In the genomic region with DNA sequence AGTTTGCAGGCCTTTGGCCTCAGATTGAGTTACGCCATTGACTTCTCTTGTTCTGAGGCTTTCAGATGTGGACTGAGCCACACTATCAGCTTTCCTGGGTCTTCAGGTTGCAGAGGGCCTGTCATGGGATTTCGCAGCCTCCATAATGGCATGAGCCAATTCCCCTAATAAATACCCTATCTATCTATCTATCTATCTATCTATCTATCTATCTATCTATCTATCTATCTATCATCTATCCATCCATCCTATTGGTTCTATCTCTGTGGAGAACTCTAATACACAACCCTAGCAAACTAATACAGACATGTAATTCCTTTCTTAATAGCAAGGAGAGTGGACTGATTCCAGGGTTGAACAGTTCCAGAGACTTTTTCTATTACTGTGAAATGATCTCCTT, we compare ENCODE assay signal across 27 cellular contexts.
"Had no signal": no experiment of that assay in that cellular context is flagged by ENCODE, and none has a peak within 500 bp of the region (broad histone marks: within the 10 kb centered on the region; RNA-seq: fewer than 3 reads in every experiment).

No MANE protein-coding gene starts in this region.

- H2AFZ ChIP-seq: neural progenitor cell, parathyroid adenoma had no signal

- H3K9me3 ChIP-seq: ovary, psoas muscle, right lobe of liver, sigmoid colon, stomach, thoracic aorta, thyroid gland, tibial nerve, upper lobe of left lung, vagina had no signal

- H3K9me3 Mint-ChIP-seq: natural killer cell treated with Interleukin-12 subunit alpha and Interleukin-12 subunit beta and Interleukin-15 and Interleukin-18, amount 100 ng/mL, for 72 hours; neural progenitor cell; stimulated activated effector memory CD8-positive, alpha-beta T cell treated with anti-CD3 and anti-CD28 coated beads, Interleukin-12 subunit alpha, Interleukin-12 subunit beta, amount 100 ng/mL, for 72 hours; stimulated activated naive CD8-positive, alpha-beta T cell treated with anti-CD3 and anti-CD28 coated beads, Interleukin-15, Interleukin-2, amounts not matched to agents 100 ng/mL and 50 ng/mL, for 24 hours had no signal

- H3K4me3 Mint-ChIP-seq: natural killer cell treated with Interleukin-12 subunit alpha and Interleukin-12 subunit beta and Interleukin-15 and Interleukin-18, amount 100 ng/mL, for 72 hours; neural progenitor cell; stimulated activated effector memory CD8-positive, alpha-beta T cell treated with anti-CD3 and anti-CD28 coated beads, Interleukin-12 subunit alpha, Interleukin-12 subunit beta, amount 100 ng/mL, for 72 hours; stimulated activated naive B cell treated with anti-CD40 and anti-IgM and Interleukin-4, amounts not matched to agents 10 μg/mL and 1 μg/mL and 100 μg/mL, for 72 hours; stimulated activated naive CD8-positive, alpha-beta T cell treated with anti-CD3 and anti-CD28 coated beads, Interleukin-15, Interleukin-2, amounts not matched to agents 100 ng/mL and 50 ng/mL, for 24 hours had no signal

- H3K4me1 ChIP-seq: parathyroid adenoma, psoas muscle, right lobe of liver, sigmoid colon, stomach, thyroid gland, tibial nerve, upper lobe of left lung, vagina had no signal

- H3K36me3 ChIP-seq: neural progenitor cell, ovary, right lobe of liver, sigmoid colon, stomach, thoracic aorta, thyroid gland, tibial nerve, upper lobe of left lung, vagina had no signal

- H3K27me3 Mint-ChIP-seq: stimulated activated naive B cell treated with anti-CD40 and anti-IgM and Interleukin-4, amounts not matched to agents 10 μg/mL and 1 μg/mL and 100 μg/mL, for 72 hours; stimulated activated naive CD8-positive, alpha-beta T cell treated with anti-CD3 and anti-CD28 coated beads, Interleukin-15, Interleukin-2, amounts not matched to agents 100 ng/mL and 50 ng/mL, for 24 hours had no signal

- H3K27me3 ChIP-seq: neural progenitor cell, ovary, right lobe of liver, sigmoid colon, stomach, thyroid gland, tibial nerve, upper lobe of left lung, vagina had no signal

- H3K27ac Mint-ChIP-seq: natural killer cell treated with Interleukin-12 subunit alpha and Interleukin-12 subunit beta and Interleukin-15 and Interleukin-18, amount 100 ng/mL, for 72 hours; neural progenitor cell; progenitor cell of endocrine pancreas; stimulated activated effector memory CD8-positive, alpha-beta T cell treated with anti-CD3 and anti-CD28 coated beads, Interleukin-12 subunit alpha, Interleukin-12 subunit beta, amount 100 ng/mL, for 72 hours; stimulated activated naive B cell treated with anti-CD40 and anti-IgM and Interleukin-4, amounts not matched to agents 10 μg/mL and 1 μg/mL and 100 μg/mL, for 72 hours; stimulated activated naive CD8-positive, alpha-beta T cell treated with anti-CD3 and anti-CD28 coated beads, Interleukin-15, Interleukin-2, amounts not matched to agents 100 ng/mL and 50 ng/mL, for 24 hours had no signal

- H3K4me2 ChIP-seq: neural progenitor cell had no signal

- DNase-seq: occipital lobe; ovary; posterior cingulate gyrus; psoas muscle; right cardiac atrium; right lobe of liver; sigmoid colon; small intestine; stimulated activated CD4-positive, alpha-beta T cell treated with anti-CD3 and anti-CD28 coated beads, Interleukin-15, amount 100 ng/mL, for 24 hours; stimulated activated CD4-positive, alpha-beta T cell treated with anti-CD3 and anti-CD28 coated beads, Interleukin-2, amount 100 ng/mL, for 24 hours; stimulated activated CD4-positive, alpha-beta T cell treated with anti-CD3 and anti-CD28 coated beads, Interleukin-2, amount 100 ng/mL, for 48 hours; stimulated activated CD4-positive, alpha-beta T cell treated with anti-CD3 and anti-CD28 coated beads, Interleukin-4, amount 100 ng/mL, for 24 hours; stimulated activated naive B cell treated with anti-CD40 and anti-IgM and Interleukin-4, amounts not matched to agents 10 μg/mL and 1 μg/mL and 100 μg/mL, for 72 hours; stimulated activated naive CD4-positive, alpha-beta T cell treated with Interleukin-2 at 50 U/mL for 16 hours; stomach; thyroid gland; trophoblast cell; upper lobe of left lung had no signal

- H3K4me3 ChIP-seq: neural progenitor cell, ovary, psoas muscle, right lobe of liver, sigmoid colon, stomach, thoracic aorta, thyroid gland, tibial nerve, upper lobe of left lung, vagina had no signal

- H3K27ac ChIP-seq: neural progenitor cell, ovary, parathyroid adenoma, psoas muscle, right lobe of liver, sigmoid colon, stomach, thoracic aorta, thyroid gland, tibial nerve, upper lobe of left lung, vagina had no signal

- H3K36me3 Mint-ChIP-seq: neural progenitor cell; stimulated activated effector memory CD8-positive, alpha-beta T cell treated with anti-CD3 and anti-CD28 coated beads, Interleukin-12 subunit alpha, Interleukin-12 subunit beta, amount 100 ng/mL, for 72 hours had no signal

- H3K79me2 ChIP-seq: parathyroid adenoma had no signal

- H3K9ac ChIP-seq: neural progenitor cell, parathyroid adenoma had no signal
